In genomic region chr19:32406161-32407003, GRCh38 we compare ENCODE assay signal across 8 cellular contexts. TPM values are rescaled to one million over a fixed set of nuclear protein-coding genes. Genes with fewer than 3 reads are reported as not detected.
DNase-seq lines count a peak whose midpoint lies in the region; TF ChIP-seq lines count a peak whose summit lies in the region.

No MANE protein-coding gene starts in this region.

- H3K9ac ChIP-seq in trophoblast cell (ENCODE audit: low read length) = peak overlapping the region; percentile 63

- H3K18ac ChIP-seq in trophoblast cell (ENCODE audit: low read length) = peak overlapping the region; percentile 42

- peaks cover 3 to 8% of the 10 kb centered on the region in 2 experiments for H3K36me3 ChIP-seq in trophoblast cell (ENCODE audit: control insufficient read depth in 1 of 2, insufficient read depth in 2 of 2, low read length in 2 of 2)

- peak overlapping the region; percentile 37 for H2BK5ac ChIP-seq in trophoblast cell (ENCODE audit: low read depth, low read length, poor library complexity)

- CTCF ChIA-PET in RWPE1 (lab: Yijun Ruan, JAX) = interaction anchor here (0.5 to 0.9 kb wide), 2 partner anchors 87 to 1271 kb away, joined by 3 to 4 read pairs; no protein-coding TSS in a partner anchor

- no peaks in the 10 kb centered on the region for H3K9me3 ChIP-seq in trophoblast cell (ENCODE audit: insufficient read depth, low read depth, low read length)

- no CpG with 5 or more reads among the region's 33 CpGs for WGBS in trophoblast cell (ENCODE audit: extremely low coverage, insufficient coverage, insufficient read length)

- peak overlapping the region; percentile 84 for H3K4me3 ChIP-seq in epithelial cell of proximal tubule (ENCODE audit: low read depth, low read length)
- peak overlapping the region; percentile 95 for H3K4me3 ChIP-seq in trophoblast cell (ENCODE audit: low read depth, low read length)

- H3K79me1 ChIP-seq in trophoblast cell (ENCODE audit: low read length) = peaks cover 12% of the 10 kb centered on the region

- peaks cover 11% of the 10 kb centered on the region for H3K79me2 ChIP-seq in trophoblast cell (ENCODE audit: control insufficient read depth, insufficient read depth, low read length, poor library complexity)

- H3K27ac ChIP-seq in RWPE1 (peak overlapping the region; percentile 92), trophoblast cell (ENCODE audit: low read depth, low read length) (peak overlapping the region; percentile 96)

- H4K8ac ChIP-seq in trophoblast cell (ENCODE audit: low read depth, low read length) = peak overlapping the region; percentile 97

- H2AFZ ChIP-seq in trophoblast cell (ENCODE audit: insufficient read depth, low read length, poor library complexity) = peak overlapping the region; percentile 94

- H3K4me2 ChIP-seq in trophoblast cell (ENCODE audit: low read length) = peak overlapping the region; percentile 69

- TF ChIP-seq CTCF in RWPE1 (conservative IDR thresholded peaks at IDR 0.05; ENCODE audit: low read depth) (no peak), epithelial cell of proximal tubule (conservative IDR thresholded peaks at IDR 0.05; ENCODE audit: low read depth, low read length) (no peak)

- no peaks in the 10 kb centered on the region for H3K27me3 ChIP-seq in trophoblast cell (ENCODE audit: insufficient read depth, low read length)

- POLR2A ChIA-PET in RWPE1 (lab: Yijun Ruan, JAX; ENCODE audit: low non-redundant PET) = no interaction called here

- no peak overlapping the region for H3K23ac ChIP-seq in trophoblast cell (ENCODE audit: low read length)

- H3K14ac ChIP-seq in trophoblast cell (ENCODE audit: low read length) = peak overlapping the region; percentile 48

- DNase-seq in NCI-H82 (lab: John Stamatoyannopoulos, UW) (peak; percentile 35), NCI-H82 treated with DMSO at 0.1 percent for 48 hours (lab: John Stamatoyannopoulos, UW; ENCODE audit: unreplicated experiment) (no peak), RWPE1 (ENCODE audit: low spot score) (no peak), epithelial cell of proximal tubule (ENCODE audit: low read depth) (no peak), trophoblast cell (peak in 1 of 2 donors; percentile 40), HPDE6-E6E7 (ENCODE audit: extremely low spot score) (no peak), HuH-7.5 (ENCODE audit: low spot score) (no peak)
- no peak for DNase-seq in activated effector memory CD4-positive, alpha-beta T cell treated with anti-CD3 and anti-CD28 coated beads, Interleukin-2, amount 50 U/mL, for 16 hours

- H2AK5ac ChIP-seq in trophoblast cell (ENCODE audit: low read length) = no peak overlapping the region

- H4K91ac ChIP-seq in trophoblast cell (ENCODE audit: low read depth, low read length) = peak overlapping the region; percentile 99

- H3K4ac ChIP-seq in trophoblast cell (ENCODE audit: low read depth, low read length) = peak overlapping the region; percentile 86

- H2BK120ac ChIP-seq in trophoblast cell (ENCODE audit: insufficient read depth, low read length, poor library complexity) = no peak overlapping the region

- peak overlapping the region; percentile 68 for H4K12ac ChIP-seq in trophoblast cell (ENCODE audit: low read depth, low read length)

- H2BK12ac ChIP-seq in trophoblast cell (ENCODE audit: low read length) = no peak overlapping the region

- H3K4me1 ChIP-seq in trophoblast cell (ENCODE audit: control insufficient read depth in 1 of 2, insufficient read depth in 2 of 2, low read length in 2 of 2) = peaks cover 8 to 9% of the 10 kb centered on the region in 2 experiments

RNA-seq across cellular contexts. Expression of gene DPY19L3, which starts 0.8 kb away (rescaled TPM):
- 13.8 and 14.0 TPM in 2 replicates for total RNA-seq in epithelial cell of proximal tubule
- polyA plus RNA-seq in trophoblast cell (2013) = 20.7 and 21.1 TPM in 2 replicates
